Comparison of ENCODE assay signal across 32 cellular contexts in genomic region chr1:223067914-223068313, GRCh38.
"Had no signal": no experiment of that assay in that cellular context is flagged by ENCODE, and none has a peak within 500 bp of the region (broad histone marks: within the 10 kb centered on the region; RNA-seq: fewer than 3 reads in every experiment).

No MANE protein-coding gene starts in this region.

- H3K27me3 ChIP-seq: ascending aorta, cardiac muscle cell, MG63, SJSA1 had no signal

- H3K4me3 Mint-ChIP-seq: activated CD4-positive, alpha-beta T cell treated with anti-CD3 and anti-CD28 coated beads for 36 hours; activated CD4-positive, alpha-beta T cell treated with anti-CD3 and anti-CD28 coated beads, Interleukin-2, amount 10 ng/mL, durations not matched to agents 7 days and 5 days; activated CD8-positive, alpha-beta T cell treated with anti-CD3 and anti-CD28 coated beads, Interleukin-2, amount 10 ng/mL, durations not matched to agents 7 days and 5 days; activated naive CD4-positive, alpha-beta T cell treated with anti-CD3 and anti-CD28 coated beads, Interleukin-2, amount 10 ng/mL, durations not matched to agents 7 days and 5 days; activated naive CD8-positive, alpha-beta T cell; activated T-cell treated with anti-CD3 and anti-CD28 coated beads, Interleukin-2, amount 50 U/mL, for 4 hours; central memory CD8-positive, alpha-beta T cell; T-helper 1 cell treated with Interleukin-12 subunit alpha and Interleukin-12 subunit beta and Interleukin-4 antibody, amounts not matched to agents 30 μg/mL and 1 μg/mL, for 36 hours; T-helper 2 cell treated with Interferon-gamma antibody and Interleukin-4, amounts not matched to agents 5 μg/mL and 100 μg/mL, for 36 hours had no signal

- H3K27ac ChIP-seq: ascending aorta, cardiac muscle cell, SJSA1 had no signal

- H3K4me2 ChIP-seq: SK-N-SH had no signal

- H3K4me1 ChIP-seq: ascending aorta, SJSA1 had no signal

- H3K9me3 Mint-ChIP-seq: activated CD4-positive, alpha-beta T cell treated with anti-CD3 and anti-CD28 coated beads, Interleukin-2, amount 10 ng/mL, durations not matched to agents 7 days and 5 days; activated naive CD4-positive, alpha-beta T cell treated with anti-CD3 and anti-CD28 coated beads, Interleukin-2, amount 10 ng/mL, durations not matched to agents 7 days and 5 days; activated T-cell treated with anti-CD3 and anti-CD28 coated beads, Interleukin-2, amount 50 U/mL, for 4 hours; central memory CD8-positive, alpha-beta T cell; T-helper 1 cell treated with Interleukin-12 subunit alpha and Interleukin-12 subunit beta and Interleukin-4 antibody, amounts not matched to agents 30 μg/mL and 1 μg/mL, for 36 hours; T-helper 2 cell treated with Interferon-gamma antibody and Interleukin-4, amounts not matched to agents 5 μg/mL and 100 μg/mL, for 36 hours had no signal

- H3K4me1 Mint-ChIP-seq: activated CD4-positive, alpha-beta T cell treated with anti-CD3 and anti-CD28 coated beads for 36 hours; activated CD4-positive, alpha-beta T cell treated with anti-CD3 and anti-CD28 coated beads, Interleukin-2, amount 10 ng/mL, durations not matched to agents 7 days and 5 days; activated naive CD4-positive, alpha-beta T cell treated with anti-CD3 and anti-CD28 coated beads, Interleukin-2, amount 10 ng/mL, durations not matched to agents 7 days and 5 days; central memory CD8-positive, alpha-beta T cell had no signal

- H3K9ac ChIP-seq: SK-N-SH had no signal

- H3K9me2 ChIP-seq: SK-N-SH had no signal

- H3K36me3 Mint-ChIP-seq: activated naive CD4-positive, alpha-beta T cell treated with anti-CD3 and anti-CD28 coated beads, Interleukin-2, amount 10 ng/mL, durations not matched to agents 7 days and 5 days; activated naive CD8-positive, alpha-beta T cell had no signal

- H3K36me3 ChIP-seq: ascending aorta, cardiac muscle cell, MG63, SJSA1 had no signal

- H3K4me3 ChIP-seq: ascending aorta, cardiac muscle cell, MG63, SJSA1 had no signal

- ATAC-seq: activated CD4-positive, alpha-beta T cell treated with anti-CD3 and anti-CD28 coated beads for 36 hours; activated CD4-positive, CD25-positive, alpha-beta regulatory T cell treated with anti-CD3 and anti-CD28 coated beads, Interleukin-2, amount 50 U/mL, for 24 hours; activated CD8-positive, alpha-beta T cell treated with anti-CD3 and anti-CD28 coated beads, Interleukin-2, amount 10 ng/mL, durations not matched to agents 7 days and 5 days; activated T-cell treated with anti-CD3 and anti-CD28 coated beads, Interleukin-2, amount 50 U/mL, for 4 hours; Panc1 had no signal

- H3K9me3 ChIP-seq: ascending aorta, MG63, SJSA1, SK-N-SH had no signal

- DNase-seq: activated CD4-positive, alpha-beta T cell treated with anti-CD3 and anti-CD28 coated beads for 36 hours; activated CD4-positive, alpha-beta T cell treated with anti-CD3 and anti-CD28 coated beads, Interleukin-2, amount 10 ng/mL, durations not matched to agents 7 days and 5 days; activated CD4-positive, alpha-beta T cell treated with anti-CD3 and anti-CD28 coated beads, Interleukin-2, amount 50 U/mL, for 48 hours; activated CD8-positive, alpha-beta memory T cell treated with anti-CD3 and anti-CD28 coated beads, Interleukin-2, amount 50 U/mL, for 4 hours; activated CD8-positive, alpha-beta T cell treated with anti-CD3 and anti-CD28 coated beads, Interleukin-2, amount 10 ng/mL, durations not matched to agents 7 days and 5 days; activated effector memory CD4-positive, alpha-beta T cell treated with Interleukin-2 at 50 U/mL for 16 hours; activated naive CD4-positive, alpha-beta T cell treated with anti-CD3 and anti-CD28 coated beads, Interleukin-2, amount 10 ng/mL, durations not matched to agents 7 days and 5 days; activated T-cell treated with anti-CD3 and anti-CD28 coated beads for 4 hours; activated T-cell treated with anti-CD3 and anti-CD28 coated beads, Interleukin-2, amount 50 U/mL, for 4 hours; amygdala; MG63; MV-4-11; NCI-H1092; NCI-H146; NCI-H187; NCI-H2029 treated with DMSO at 0.1 percent for 48 hours; NCI-H2107; NCI-H2171; NCI-H510A; NCI-H748 treated with DMSO at 0.1 percent for 48 hours; RPMI8226; SHP77 treated with DMSO at 0.1 percent for 48 hours; SK-N-SH had no signal

- H3K27ac Mint-ChIP-seq: activated CD4-positive, alpha-beta T cell treated with anti-CD3 and anti-CD28 coated beads for 36 hours; activated CD4-positive, alpha-beta T cell treated with anti-CD3 and anti-CD28 coated beads, Interleukin-2, amount 10 ng/mL, durations not matched to agents 7 days and 5 days; activated CD8-positive, alpha-beta T cell treated with anti-CD3 and anti-CD28 coated beads, Interleukin-2, amount 10 ng/mL, durations not matched to agents 7 days and 5 days; activated naive CD4-positive, alpha-beta T cell treated with anti-CD3 and anti-CD28 coated beads, Interleukin-2, amount 10 ng/mL, durations not matched to agents 7 days and 5 days; activated naive CD8-positive, alpha-beta T cell; T-helper 1 cell treated with Interleukin-12 subunit alpha and Interleukin-12 subunit beta and Interleukin-4 antibody, amounts not matched to agents 30 μg/mL and 1 μg/mL, for 36 hours; T-helper 2 cell treated with Interferon-gamma antibody and Interleukin-4, amounts not matched to agents 5 μg/mL and 100 μg/mL, for 36 hours had no signal
